28 cellular contexts compared by ENCODE assay signal in the genomic region with DNA sequence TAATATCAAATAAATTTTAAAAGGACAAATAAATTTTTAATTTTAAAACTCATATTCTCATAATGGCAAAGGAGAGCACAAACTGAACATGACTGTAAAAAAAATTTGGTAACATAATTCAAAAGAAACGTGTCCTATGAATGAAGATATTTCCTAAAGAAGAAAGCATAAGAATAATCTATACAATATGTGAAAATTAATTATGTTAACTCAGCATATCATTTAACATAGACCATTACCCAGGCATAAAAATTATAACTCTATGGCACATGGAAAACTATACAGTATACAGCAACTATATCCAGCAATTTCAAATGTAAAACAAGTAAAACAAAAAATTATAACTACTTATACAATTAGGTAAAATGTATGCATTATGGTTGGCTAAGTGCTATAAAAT.
"Had no signal": no experiment of that assay in that cellular context is flagged by ENCODE, and none has a peak within 500 bp of the region (broad histone marks: within the 10 kb centered on the region; RNA-seq: fewer than 3 reads in every experiment).

No MANE protein-coding gene starts in this region.

- H3K9me3 ChIP-seq: heart left ventricle, lower lobe of right lung, neutrophil, right atrium auricular region, suprapubic skin, thoracic aorta, tibial artery, upper lobe of right lung had no signal

- H3K4me3 ChIP-seq: heart left ventricle, lower lobe of right lung, neural progenitor cell, right atrium auricular region, skin epidermis, suprapubic skin, thoracic aorta, tibial artery, upper lobe of right lung had no signal

- H3K36me3 ChIP-seq: heart left ventricle, lower lobe of right lung, neural progenitor cell, neutrophil, right atrium auricular region, suprapubic skin, thoracic aorta, tibial artery, upper lobe of right lung had no signal

- H3K27me3 ChIP-seq: neural progenitor cell, neutrophil, right atrium auricular region, suprapubic skin, tibial artery, upper lobe of right lung had no signal

- DNase-seq: heart left ventricle; islet precursor cell; kidney glomerular epithelial cell; left cardiac atrium; lower lobe of right lung; mammary epithelial cell; mesenchymal stem cell; naive B cell; natural killer cell; nephron progenitor cell; occipital lobe; stimulated activated CD4-positive, alpha-beta T cell treated with anti-CD3 and anti-CD28 coated beads, Interleukin-12 subunit alpha, Interleukin-12 subunit beta, amount 100 ng/mL, for 4 hours; stimulated activated CD4-positive, alpha-beta T cell treated with anti-CD3 and anti-CD28 coated beads, Interleukin-15, amount 100 ng/mL, for 24 hours; stimulated activated CD4-positive, alpha-beta T cell treated with anti-CD3 and anti-CD28 coated beads, Interleukin-2, amount 100 ng/mL, for 24 hours; stimulated activated CD4-positive, alpha-beta T cell treated with anti-CD3 and anti-CD28 coated beads, Interleukin-4, amount 100 ng/mL, for 1 hour; stimulated activated naive B cell treated with anti-CD40 and anti-IgM and Interleukin-4, amounts not matched to agents 10 μg/mL and 1 μg/mL and 100 μg/mL, for 72 hours; tibial artery; trophoblast cell; upper lobe of right lung had no signal

- H3K27ac ChIP-seq: heart left ventricle, lower lobe of right lung, neural progenitor cell, neutrophil, right atrium auricular region, skin epidermis, suprapubic skin, thoracic aorta, tibial artery, upper lobe of right lung had no signal

- ATAC-seq: heart left ventricle; left cardiac atrium; left lobe of liver; lower lobe of right lung; natural killer cell; sciatic nerve; stimulated activated naive B cell treated with anti-CD40 and anti-IgM and Interleukin-4, amounts not matched to agents 10 μg/mL and 1 μg/mL and 100 μg/mL, for 72 hours; upper lobe of right lung had no signal

- FAIRE-seq: urothelium cell line had no signal

- H3K4me1 ChIP-seq: heart left ventricle, lower lobe of right lung, neural progenitor cell, right atrium auricular region, suprapubic skin, tibial artery, upper lobe of right lung had no signal

- H2AFZ ChIP-seq: neural progenitor cell had no signal

- H3K9ac ChIP-seq: neural progenitor cell had no signal

- H3K4me2 ChIP-seq: neural progenitor cell had no signal
